ENCODE assay signal across 1 cellular context in genomic region chr3:57555738-57556458, GRCh38.
TF ChIP-seq lines count a peak whose summit lies in the region.

PDE12 (plus strand) TSS chr3:57556274; CDS start chr3:57556380, 106 bp downstream.

TF ChIP-seq in HepG2, 621 proteins besides CTCF, POLR2A, EP300 and RAD21 (continued from another document and continues in another):
- TF ChIP-seq USF2 (IDR thresholded peaks at IDR 0.05; ENCODE audit: low read depth, low read length) (peak; percentile 93), USF2 (CRISPR knock-in tag; IDR thresholded peaks at IDR 0.05; ENCODE audit: borderline replicate concordance) (peak; percentile 95), DMTF1 (CRISPR knock-in tag; IDR thresholded peaks at IDR 0.05) (no peak), ZNF441 (CRISPR knock-in tag; IDR thresholded peaks at IDR 0.05; ENCODE audit: borderline replicate concordance) (peak; percentile 80; the same call in 1 of the 2 replicates), ZNF570 (CRISPR knock-in tag; IDR thresholded peaks at IDR 0.05; ENCODE audit: borderline replicate concordance) (no peak), PITX1 (CRISPR knock-in tag; IDR thresholded peaks at IDR 0.05) (peak; percentile 57), ZNF598 (CRISPR knock-in tag; IDR thresholded peaks at IDR 0.05; ENCODE audit: borderline replicate concordance) (0 out of 2 replicates have a peak, but pooled peaks have one; percentile 63), KDM2A (CRISPR knock-in tag; IDR thresholded peaks at IDR 0.05; ENCODE audit: borderline replicate concordance, low read depth) (peak; percentile 90), FOXA1 (IDR thresholded peaks at IDR 0.05) (no peak), FOXA1 (CRISPR knock-in tag; IDR thresholded peaks at IDR 0.05) (peak; percentile 11; the same call in 1 of the 2 replicates), MTF1 (CRISPR knock-in tag; IDR thresholded peaks at IDR 0.05) (no peak), ZBTB46 (CRISPR knock-in tag; IDR thresholded peaks at IDR 0.05; ENCODE audit: borderline replicate concordance) (no peak), ZNF747 (CRISPR knock-in tag; IDR thresholded peaks at IDR 0.05; ENCODE audit: borderline replicate concordance) (peak; percentile 94), PAXIP1 (CRISPR knock-in tag; conservative IDR thresholded peaks at IDR 0.05) (peak; percentile 34), SMAD1 (CRISPR knock-in tag; IDR thresholded peaks at IDR 0.05; ENCODE audit: borderline replicate concordance, low read depth) (no peak), ZNF652 (CRISPR knock-in tag; IDR thresholded peaks at IDR 0.05; ENCODE audit: borderline replicate concordance, low read depth) (no peak), RARG (CRISPR knock-in tag; IDR thresholded peaks at IDR 0.05; ENCODE audit: low read depth) (no peak), KDM6A (CRISPR knock-in tag; IDR thresholded peaks at IDR 0.05; ENCODE audit: low read depth) (no peak), TERF1 (CRISPR knock-in tag; IDR thresholded peaks at IDR 0.05) (no peak), PBX3 (CRISPR knock-in tag; IDR thresholded peaks at IDR 0.05; ENCODE audit: borderline replicate concordance) (no peak), ZNF44 (CRISPR knock-in tag; IDR thresholded peaks at IDR 0.05) (0 out of 2 replicates have a peak, but pooled peaks have one; percentile 74), ZNF569 (CRISPR knock-in tag; IDR thresholded peaks at IDR 0.05; ENCODE audit: borderline replicate concordance) (no peak), ZNF75D (CRISPR knock-in tag; IDR thresholded peaks at IDR 0.05; ENCODE audit: borderline replicate concordance) (peak; percentile 86; the same call in 1 of the 2 replicates), HNRNPH1 (optimal IDR thresholded peaks at IDR 0.05; ENCODE audit: low read depth, low read length) (no peak), U2AF1 (optimal IDR thresholded peaks at IDR 0.05; ENCODE audit: low read depth, low read length) (peak; percentile 46), ZNF510 (CRISPR knock-in tag; IDR thresholded peaks at IDR 0.05; ENCODE audit: low read depth) (peak; percentile 96; the same call in 1 of the 2 replicates), ZNF580 (CRISPR knock-in tag; IDR thresholded peaks at IDR 0.05; ENCODE audit: borderline replicate concordance, low read depth) (peak; percentile 95; the same call in 1 of the 2 replicates), ZNF34 (CRISPR knock-in tag; IDR thresholded peaks at IDR 0.05; ENCODE audit: borderline replicate concordance) (no peak), ZNF616 (CRISPR knock-in tag; IDR thresholded peaks at IDR 0.05; ENCODE audit: low read depth) (peak; percentile 88; the same call in 1 of the 2 replicates), SSRP1 (CRISPR knock-in tag; IDR thresholded peaks at IDR 0.05) (no peak), FOXP1 (IDR thresholded peaks at IDR 0.05) (no peak), FOXP1 (CRISPR knock-in tag; IDR thresholded peaks at IDR 0.05) (no peak), ZNF839 (CRISPR knock-in tag; IDR thresholded peaks at IDR 0.05; ENCODE audit: borderline replicate concordance) (no peak), ELF3 (CRISPR knock-in tag; IDR thresholded peaks at IDR 0.05) (peak; percentile 91), CBX1 (IDR thresholded peaks at IDR 0.05; ENCODE audit: low read depth) (peak; percentile 79), ZNF558 (CRISPR knock-in tag; IDR thresholded peaks at IDR 0.05; ENCODE audit: borderline replicate concordance) (peak; percentile 89), SATB2 (CRISPR knock-in tag; IDR thresholded peaks at IDR 0.05) (no peak), SMC3 (IDR thresholded peaks at IDR 0.05; ENCODE audit: low read length) (no peak), XRCC5 (optimal IDR thresholded peaks at IDR 0.05; ENCODE audit: low read length) (peak; percentile 91), MLLT10 (CRISPR knock-in tag; IDR thresholded peaks at IDR 0.05) (no peak), ATF5 (CRISPR knock-in tag; IDR thresholded peaks at IDR 0.05; ENCODE audit: low read depth) (peak; percentile 58; the same call in 1 of the 2 replicates), ZNF607 (CRISPR knock-in tag; IDR thresholded peaks at IDR 0.05; ENCODE audit: borderline replicate concordance) (peak; percentile 95), NCOA5 (CRISPR knock-in tag; IDR thresholded peaks at IDR 0.05) (no peak), ZNF614 (CRISPR knock-in tag; IDR thresholded peaks at IDR 0.05; ENCODE audit: borderline replicate concordance) (peak; percentile 85; the same call in 1 of the 2 replicates), HOXD1 (CRISPR knock-in tag; IDR thresholded peaks at IDR 0.05) (no peak), MXD3 (CRISPR knock-in tag; IDR thresholded peaks at IDR 0.05) (peak; percentile 95), HDAC2 (CRISPR knock-in tag; IDR thresholded peaks at IDR 0.05) (peak; percentile 77), HMGXB4 (CRISPR knock-in tag; IDR thresholded peaks at IDR 0.05; ENCODE audit: borderline replicate concordance in 1 of 2, low read depth in 1 of 2) (peak; percentile 81 to 90), MED1 (CRISPR knock-in tag; IDR thresholded peaks at IDR 0.05) (peak; percentile 77; the same call in 1 of the 2 replicates), ZNF468 (CRISPR knock-in tag; IDR thresholded peaks at IDR 0.05) (no peak), RFXANK (CRISPR knock-in tag; IDR thresholded peaks at IDR 0.05) (no peak), TFAP4 (IDR thresholded peaks at IDR 0.05; ENCODE audit: borderline replicate concordance, low read depth) (peak; percentile 16; the same call in 1 of the 2 replicates), ZFAT (CRISPR knock-in tag; conservative IDR thresholded peaks at IDR 0.05) (peak; percentile 100), ZNF562 (CRISPR knock-in tag; IDR thresholded peaks at IDR 0.05; ENCODE audit: borderline replicate concordance) (no peak)
